In the genomic region with DNA sequence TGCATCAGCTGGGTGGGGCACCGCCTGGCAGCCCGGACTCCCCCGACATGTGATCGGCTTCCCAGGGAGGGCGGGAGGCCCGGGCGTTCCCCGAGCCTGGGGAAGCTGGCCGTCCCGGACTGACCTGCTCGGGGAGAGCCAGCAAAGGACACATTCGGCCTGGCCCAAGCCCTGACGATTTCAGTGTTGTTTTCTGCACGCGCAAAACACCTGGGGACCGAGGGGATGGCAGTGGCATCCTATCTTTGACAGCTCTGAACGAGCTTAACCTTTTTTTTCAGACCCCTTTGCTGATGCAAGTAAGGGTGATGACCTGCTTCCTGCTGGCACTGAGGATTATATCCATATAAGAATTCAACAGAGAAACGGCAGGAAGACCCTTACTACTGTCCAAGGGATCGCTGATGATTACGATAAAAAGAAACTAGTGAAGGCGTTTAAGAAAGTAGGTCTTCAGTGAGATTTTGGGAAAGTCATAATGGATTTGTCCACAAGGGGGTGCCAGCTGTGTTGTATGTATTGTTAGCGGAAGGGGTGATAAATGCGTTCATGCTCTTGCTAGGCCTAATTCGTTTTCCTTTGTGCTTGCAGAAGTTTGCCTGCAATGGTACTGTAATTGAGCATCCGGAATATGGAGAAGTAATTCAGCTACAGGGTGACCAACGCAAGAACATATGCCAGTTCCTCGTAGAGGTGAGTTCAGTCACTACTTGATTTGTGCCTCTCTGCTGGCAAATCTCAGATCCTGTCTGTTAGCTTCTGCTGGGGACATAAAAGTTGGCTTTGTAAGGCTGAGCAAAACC, we compare ENCODE assay signal across 1 cellular context.
A peak's percentile ranks its signal among the peaks of the same experiment; 100 is the strongest.
TF ChIP-seq lines count a peak whose summit lies in the region.

No MANE protein-coding gene starts in this region.

TF ChIP-seq in HepG2, 621 proteins besides CTCF, POLR2A, EP300 and RAD21 (continued from another document and continues in another):
- no peak; the same call in 1 of the 2 replicates for TF ChIP-seq CENPBD1 (CRISPR knock-in tag; IDR thresholded peaks at IDR 0.05; ENCODE audit: borderline replicate concordance, low read depth)
- TF ChIP-seq TSC22D2 (CRISPR knock-in tag; IDR thresholded peaks at IDR 0.05; ENCODE audit: borderline replicate concordance): no peak
- 0 out of 2 replicates have a peak, but pooled peaks have one; percentile 81 for TF ChIP-seq POLR2AphosphoS2 (IDR thresholded peaks at IDR 0.05; ENCODE audit: low read depth, low read length)
- peak; percentile 9; the same call in 1 of the 2 replicates for TF ChIP-seq ZZZ3 (CRISPR knock-in tag; IDR thresholded peaks at IDR 0.05; ENCODE audit: borderline replicate concordance)
- TF ChIP-seq SP5 (CRISPR knock-in tag; IDR thresholded peaks at IDR 0.05; ENCODE audit: borderline replicate concordance, low read depth): 0 out of 2 replicates have a peak, but pooled peaks have one; percentile 30
- TF ChIP-seq ZNF292 (CRISPR knock-in tag; IDR thresholded peaks at IDR 0.05; ENCODE audit: borderline replicate concordance, low read depth): no peak
- TF ChIP-seq, protein P1, sequence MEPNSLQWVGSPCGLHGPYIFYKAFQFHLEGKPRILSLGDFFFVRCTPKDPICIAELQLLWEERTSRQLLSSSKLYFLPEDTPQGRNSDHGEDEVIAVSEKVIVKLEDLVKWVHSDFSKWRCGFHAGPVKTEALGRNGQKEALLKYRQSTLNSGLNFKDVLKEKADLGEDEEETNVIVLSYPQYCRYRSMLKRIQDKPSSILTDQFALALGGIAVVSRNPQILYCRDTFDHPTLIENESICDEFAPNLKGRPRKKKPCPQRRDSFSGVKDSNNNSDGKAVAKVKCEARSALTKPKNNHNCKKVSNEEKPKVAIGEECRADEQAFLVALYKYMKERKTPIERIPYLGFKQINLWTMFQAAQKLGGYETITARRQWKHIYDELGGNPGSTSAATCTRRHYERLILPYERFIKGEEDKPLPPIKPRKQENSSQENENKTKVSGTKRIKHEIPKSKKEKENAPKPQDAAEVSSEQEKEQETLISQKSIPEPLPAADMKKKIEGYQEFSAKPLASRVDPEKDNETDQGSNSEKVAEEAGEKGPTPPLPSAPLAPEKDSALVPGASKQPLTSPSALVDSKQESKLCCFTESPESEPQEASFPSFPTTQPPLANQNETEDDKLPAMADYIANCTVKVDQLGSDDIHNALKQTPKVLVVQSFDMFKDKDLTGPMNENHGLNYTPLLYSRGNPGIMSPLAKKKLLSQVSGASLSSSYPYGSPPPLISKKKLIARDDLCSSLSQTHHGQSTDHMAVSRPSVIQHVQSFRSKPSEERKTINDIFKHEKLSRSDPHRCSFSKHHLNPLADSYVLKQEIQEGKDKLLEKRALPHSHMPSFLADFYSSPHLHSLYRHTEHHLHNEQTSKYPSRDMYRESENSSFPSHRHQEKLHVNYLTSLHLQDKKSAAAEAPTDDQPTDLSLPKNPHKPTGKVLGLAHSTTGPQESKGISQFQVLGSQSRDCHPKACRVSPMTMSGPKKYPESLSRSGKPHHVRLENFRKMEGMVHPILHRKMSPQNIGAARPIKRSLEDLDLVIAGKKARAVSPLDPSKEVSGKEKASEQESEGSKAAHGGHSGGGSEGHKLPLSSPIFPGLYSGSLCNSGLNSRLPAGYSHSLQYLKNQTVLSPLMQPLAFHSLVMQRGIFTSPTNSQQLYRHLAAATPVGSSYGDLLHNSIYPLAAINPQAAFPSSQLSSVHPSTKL (CRISPR knock-in tag; IDR thresholded peaks at IDR 0.05): 0 out of 2 replicates have a peak, but pooled peaks have one; percentile 4
- TF ChIP-seq ZNF678 (CRISPR knock-in tag; IDR thresholded peaks at IDR 0.05): peak; percentile 11; the same call in 1 of the 2 replicates
- TF ChIP-seq HNF4A (CRISPR knock-in tag; IDR thresholded peaks at IDR 0.05): no peak
- TF ChIP-seq, protein P2, sequence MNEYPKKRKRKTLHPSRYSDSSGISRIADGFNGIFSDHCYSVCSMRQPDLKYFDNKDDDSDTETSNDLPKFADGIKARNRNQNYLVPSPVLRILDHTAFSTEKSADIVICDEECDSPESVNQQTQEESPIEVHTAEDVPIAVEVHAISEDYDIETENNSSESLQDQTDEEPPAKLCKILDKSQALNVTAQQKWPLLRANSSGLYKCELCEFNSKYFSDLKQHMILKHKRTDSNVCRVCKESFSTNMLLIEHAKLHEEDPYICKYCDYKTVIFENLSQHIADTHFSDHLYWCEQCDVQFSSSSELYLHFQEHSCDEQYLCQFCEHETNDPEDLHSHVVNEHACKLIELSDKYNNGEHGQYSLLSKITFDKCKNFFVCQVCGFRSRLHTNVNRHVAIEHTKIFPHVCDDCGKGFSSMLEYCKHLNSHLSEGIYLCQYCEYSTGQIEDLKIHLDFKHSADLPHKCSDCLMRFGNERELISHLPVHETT (CRISPR knock-in tag; conservative IDR thresholded peaks at IDR 0.05): no peak
- no peak for TF ChIP-seq NR3C1 (CRISPR knock-in tag; IDR thresholded peaks at IDR 0.05)
- TF ChIP-seq ZNF431 (CRISPR knock-in tag; IDR thresholded peaks at IDR 0.05; ENCODE audit: borderline replicate concordance, low read depth): peak; percentile 83; the same call in 1 of the 2 replicates
- TF ChIP-seq ZNF607 (CRISPR knock-in tag; IDR thresholded peaks at IDR 0.05; ENCODE audit: borderline replicate concordance): no peak
- TF ChIP-seq ZNF616 (CRISPR knock-in tag; IDR thresholded peaks at IDR 0.05; ENCODE audit: low read depth): no peak
- TF ChIP-seq ZNF296 (CRISPR knock-in tag; conservative IDR thresholded peaks at IDR 0.05): no peak
- no peak for TF ChIP-seq ZNF510 (CRISPR knock-in tag; IDR thresholded peaks at IDR 0.05; ENCODE audit: low read depth)
- TF ChIP-seq, protein P3, sequence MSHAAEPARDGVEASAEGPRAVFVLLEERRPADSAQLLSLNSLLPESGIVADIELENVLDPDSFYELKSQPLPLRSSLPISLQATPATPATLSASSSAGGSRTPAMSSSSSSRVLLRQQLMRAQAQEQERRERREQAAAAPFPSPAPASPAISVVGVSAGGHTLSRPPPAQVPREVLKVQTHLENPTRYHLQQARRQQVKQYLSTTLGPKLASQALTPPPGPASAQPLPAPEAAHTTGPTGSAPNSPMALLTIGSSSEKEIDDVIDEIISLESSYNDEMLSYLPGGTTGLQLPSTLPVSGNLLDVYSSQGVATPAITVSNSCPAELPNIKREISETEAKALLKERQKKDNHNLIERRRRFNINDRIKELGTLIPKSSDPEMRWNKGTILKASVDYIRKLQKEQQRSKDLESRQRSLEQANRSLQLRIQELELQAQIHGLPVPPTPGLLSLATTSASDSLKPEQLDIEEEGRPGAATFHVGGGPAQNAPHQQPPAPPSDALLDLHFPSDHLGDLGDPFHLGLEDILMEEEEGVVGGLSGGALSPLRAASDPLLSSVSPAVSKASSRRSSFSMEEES (CRISPR knock-in tag; IDR thresholded peaks at IDR 0.05): peak; percentile 93; the same call in 1 of the 2 replicates
- no peak for TF ChIP-seq PHF20 (CRISPR knock-in tag; IDR thresholded peaks at IDR 0.05)
- TF ChIP-seq ZNF251 (CRISPR knock-in tag; IDR thresholded peaks at IDR 0.05): no peak
- TF ChIP-seq, protein P4, sequence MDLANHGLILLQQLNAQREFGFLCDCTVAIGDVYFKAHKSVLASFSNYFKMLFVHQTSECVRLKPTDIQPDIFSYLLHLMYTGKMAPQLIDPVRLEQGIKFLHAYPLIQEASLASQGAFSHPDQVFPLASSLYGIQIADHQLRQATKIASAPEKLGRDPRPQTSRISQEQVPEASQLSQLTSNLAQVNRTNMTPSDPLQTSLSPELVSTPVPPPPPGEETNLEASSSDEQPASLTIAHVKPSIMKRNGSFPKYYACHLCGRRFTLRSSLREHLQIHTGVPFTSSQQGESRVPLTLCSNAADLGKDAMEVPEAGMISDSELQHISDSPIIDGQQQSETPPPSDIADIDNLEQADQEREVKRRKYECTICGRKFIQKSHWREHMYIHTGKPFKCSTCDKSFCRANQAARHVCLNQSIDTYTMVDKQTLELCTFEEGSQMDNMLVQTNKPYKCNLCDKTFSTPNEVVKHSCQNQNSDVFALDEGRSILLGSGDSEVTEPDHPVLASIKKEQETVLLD (CRISPR knock-in tag; IDR thresholded peaks at IDR 0.05; ENCODE audit: low read depth): 0 out of 2 replicates have a peak, but pooled peaks have one; percentile 18
- TF ChIP-seq, protein P5, sequence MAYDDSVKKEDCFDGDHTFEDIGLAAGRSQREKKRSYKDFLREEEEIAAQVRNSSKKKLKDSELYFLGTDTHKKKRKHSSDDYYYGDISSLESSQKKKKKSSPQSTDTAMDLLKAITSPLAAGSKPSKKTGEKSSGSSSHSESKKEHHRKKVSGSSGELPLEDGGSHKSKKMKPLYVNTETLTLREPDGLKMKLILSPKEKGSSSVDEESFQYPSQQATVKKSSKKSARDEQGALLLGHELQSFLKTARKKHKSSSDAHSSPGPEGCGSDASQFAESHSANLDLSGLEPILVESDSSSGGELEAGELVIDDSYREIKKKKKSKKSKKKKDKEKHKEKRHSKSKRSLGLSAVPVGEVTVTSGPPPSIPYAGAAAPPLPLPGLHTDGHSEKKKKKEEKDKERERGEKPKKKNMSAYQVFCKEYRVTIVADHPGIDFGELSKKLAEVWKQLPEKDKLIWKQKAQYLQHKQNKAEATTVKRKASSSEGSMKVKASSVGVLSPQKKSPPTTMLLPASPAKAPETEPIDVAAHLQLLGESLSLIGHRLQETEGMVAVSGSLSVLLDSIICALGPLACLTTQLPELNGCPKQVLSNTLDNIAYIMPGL (CRISPR knock-in tag; IDR thresholded peaks at IDR 0.05; ENCODE audit: borderline replicate concordance in 1 of 2, low read depth in 1 of 2): no peak; a peak in 2 of 4 replicates
- peak; percentile 56 for TF ChIP-seq HNRNPLL (IDR thresholded peaks at IDR 0.05; ENCODE audit: low read depth, low read length, poor library complexity, severe bottlenecking)
- TF ChIP-seq GABPA (IDR thresholded peaks at IDR 0.05; ENCODE audit: low read depth, low read length): no peak
- TF ChIP-seq GABPA (CRISPR knock-in tag; IDR thresholded peaks at IDR 0.05; ENCODE audit: low read depth): peak; percentile 7; the same call in 1 of the 2 replicates
- TF ChIP-seq NFIC (IDR thresholded peaks at IDR 0.05; ENCODE audit: low read length): peak; percentile 76; the same call in 1 of the 2 replicates
- TF ChIP-seq ZNF33A (CRISPR knock-in tag; IDR thresholded peaks at IDR 0.05; ENCODE audit: borderline replicate concordance): no peak
- TF ChIP-seq ZNF205 (CRISPR knock-in tag; IDR thresholded peaks at IDR 0.05): no peak
- TF ChIP-seq, protein P6, sequence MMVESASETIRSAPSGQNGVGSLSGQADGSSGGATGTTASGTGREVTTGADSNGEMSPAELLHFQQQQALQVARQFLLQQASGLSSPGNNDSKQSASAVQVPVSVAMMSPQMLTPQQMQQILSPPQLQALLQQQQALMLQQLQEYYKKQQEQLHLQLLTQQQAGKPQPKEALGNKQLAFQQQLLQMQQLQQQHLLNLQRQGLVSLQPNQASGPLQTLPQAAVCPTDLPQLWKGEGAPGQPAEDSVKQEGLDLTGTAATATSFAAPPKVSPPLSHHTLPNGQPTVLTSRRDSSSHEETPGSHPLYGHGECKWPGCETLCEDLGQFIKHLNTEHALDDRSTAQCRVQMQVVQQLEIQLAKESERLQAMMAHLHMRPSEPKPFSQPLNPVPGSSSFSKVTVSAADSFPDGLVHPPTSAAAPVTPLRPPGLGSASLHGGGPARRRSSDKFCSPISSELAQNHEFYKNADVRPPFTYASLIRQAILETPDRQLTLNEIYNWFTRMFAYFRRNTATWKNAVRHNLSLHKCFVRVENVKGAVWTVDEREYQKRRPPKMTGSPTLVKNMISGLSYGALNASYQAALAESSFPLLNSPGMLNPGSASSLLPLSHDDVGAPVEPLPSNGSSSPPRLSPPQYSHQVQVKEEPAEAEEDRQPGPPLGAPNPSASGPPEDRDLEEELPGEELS (CRISPR knock-in tag; IDR thresholded peaks at IDR 0.05): no peak
- TF ChIP-seq HNF4G (IDR thresholded peaks at IDR 0.05; ENCODE audit: borderline replicate concordance, low read depth, low read length): no peak
- no peak for TF ChIP-seq HNF4G (CRISPR knock-in tag; IDR thresholded peaks at IDR 0.05; ENCODE audit: borderline replicate concordance, low read depth)
- TF ChIP-seq ZNF580 (CRISPR knock-in tag; IDR thresholded peaks at IDR 0.05; ENCODE audit: borderline replicate concordance, low read depth): no peak
- peak; percentile 34; the same call in 1 of the 2 replicates for TF ChIP-seq SIN3B (IDR thresholded peaks at IDR 0.05; ENCODE audit: low read length)
- TF ChIP-seq ZNF550 (CRISPR knock-in tag; IDR thresholded peaks at IDR 0.05; ENCODE audit: borderline replicate concordance): no peak
- 0 out of 2 replicates have a peak, but pooled peaks have one; percentile 8 for TF ChIP-seq NFE2L2 (IDR thresholded peaks at IDR 0.05; ENCODE audit: low read length)
- TF ChIP-seq ZNF451 (CRISPR knock-in tag; IDR thresholded peaks at IDR 0.05): no peak; the same call in 1 of the 2 replicates
- no peak for TF ChIP-seq TBX2 (CRISPR knock-in tag; IDR thresholded peaks at IDR 0.05; ENCODE audit: borderline replicate concordance)
- no peak; the same call in 1 of the 2 replicates for TF ChIP-seq MIXL1 (CRISPR knock-in tag; IDR thresholded peaks at IDR 0.05)
- no peak for TF ChIP-seq SMAD1 (CRISPR knock-in tag; IDR thresholded peaks at IDR 0.05; ENCODE audit: borderline replicate concordance, low read depth)
- no peak for TF ChIP-seq ATF7-NPFF (CRISPR knock-in tag; IDR thresholded peaks at IDR 0.05; ENCODE audit: low read depth)
- TF ChIP-seq ARNT (IDR thresholded peaks at IDR 0.05): no peak
- TF ChIP-seq ZNF264 (CRISPR knock-in tag; IDR thresholded peaks at IDR 0.05): no peak; the same call in 1 of the 2 replicates
- TF ChIP-seq SMAD3 (CRISPR knock-in tag; IDR thresholded peaks at IDR 0.05): no peak; the same call in 1 of the 2 replicates
- 0 out of 2 replicates have a peak, but pooled peaks have one; percentile 79 for TF ChIP-seq ZSCAN12 (CRISPR knock-in tag; IDR thresholded peaks at IDR 0.05)
- no peak for TF ChIP-seq NONO (IDR thresholded peaks at IDR 0.05)
- peak; percentile 2; the same call in 1 of the 2 replicates for TF ChIP-seq NONO (CRISPR knock-in tag; conservative IDR thresholded peaks at IDR 0.05)
- TF ChIP-seq ELF4 (CRISPR knock-in tag; IDR thresholded peaks at IDR 0.05; ENCODE audit: borderline replicate concordance): peak; percentile 16; the same call in 1 of the 2 replicates
- TF ChIP-seq ZSCAN9 (CRISPR knock-in tag; IDR thresholded peaks at IDR 0.05; ENCODE audit: borderline replicate concordance): no peak
- TF ChIP-seq PCBP1 (IDR thresholded peaks at IDR 0.05; ENCODE audit: borderline replicate concordance, low read depth, low read length): no peak
- TF ChIP-seq ZSCAN25 (CRISPR knock-in tag; IDR thresholded peaks at IDR 0.05): no peak
